Comparison of ENCODE assay signal across 15 cellular contexts in the genomic region with DNA sequence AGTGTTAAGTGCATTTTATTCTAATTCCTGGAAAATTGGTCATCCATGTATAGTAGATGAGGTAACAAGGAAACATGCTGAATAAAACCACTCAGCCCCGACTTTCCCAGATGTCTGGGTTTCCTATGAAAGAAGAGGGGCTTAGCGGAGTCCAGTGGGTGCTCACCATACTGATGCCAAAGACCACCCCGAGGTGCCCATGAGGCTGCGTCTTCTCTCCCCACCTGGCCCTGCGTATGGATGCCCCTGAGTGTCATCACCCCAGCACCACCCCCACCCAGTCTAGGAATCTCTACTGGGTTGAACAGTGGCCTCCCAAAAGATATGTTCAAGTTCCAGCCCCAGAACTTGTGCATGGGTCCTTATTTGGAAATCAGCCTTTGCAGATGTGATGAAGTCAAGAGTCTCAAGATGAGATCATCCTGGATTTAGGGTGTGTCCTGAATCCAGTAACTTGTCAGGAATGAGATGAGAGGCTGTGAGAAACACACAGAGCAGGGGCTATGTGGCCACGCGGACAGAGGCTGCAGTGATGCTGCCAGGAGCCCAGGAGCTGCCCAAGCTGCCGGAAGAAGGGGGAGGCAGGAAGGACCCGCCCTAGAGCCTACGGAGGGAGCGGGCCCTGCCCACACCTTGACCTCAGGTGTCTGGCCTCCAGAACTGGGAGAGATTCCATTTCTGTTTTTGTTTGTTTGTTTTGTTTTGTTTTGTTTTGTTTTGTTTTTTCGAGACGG.
DNase-seq lines count a peak whose midpoint lies in the region; ATAC-seq and TF ChIP-seq lines count a peak whose summit lies in the region.
"Had no signal": no experiment of that assay in that cellular context is flagged by ENCODE, and none has a peak within 500 bp of the region (broad histone marks: within the 10 kb centered on the region; RNA-seq: fewer than 3 reads in every experiment).

No MANE protein-coding gene starts in this region.

- ATAC-seq in GM19023 (IDR thresholded peaks at IDR 0.05; ENCODE audit: unreplicated experiment) (no peak), HG03280 (IDR thresholded peaks at IDR 0.05; ENCODE audit: unreplicated experiment) (no peak)
- ATAC-seq: activated naive CD4-positive, alpha-beta T cell treated with anti-CD3 and anti-CD28 coated beads, Interleukin-2, amount 50 U/mL, for 72 hours; WTC11 had no signal

- POLR2A ChIA-PET in HEK293 (lab: Yijun Ruan, JAX) = no interaction called here

- no peaks in the 10 kb centered on the region for H3K36me3 ChIP-seq in HEK293 (ENCODE audit: control insufficient read depth in 2 of 2, insufficient read depth in 1 of 2, low read length in 2 of 2)
- H3K36me3 ChIP-seq: spleen had no signal

- DNase-seq in A172 (ENCODE audit: low spot score) (peak; percentile 94), amniotic epithelial cell (ENCODE audit: low read depth) (peak; percentile 67), iris pigment epithelial cell (ENCODE audit: low read depth) (peak; percentile 34)
- no peak for DNase-seq in activated CD8-positive, alpha-beta memory T cell treated with anti-CD3 and anti-CD28 coated beads, Interleukin-2, amount 50 U/mL, for 4 hours
- no peak for DNase-seq in stimulated activated CD8-positive, alpha-beta memory T cell treated with anti-CD3 and anti-CD28 coated beads, Interleukin-4, amount 100 ng/mL, for 48 hours
- DNase-seq: 8988T, KBM-7, NCI-H1436 treated with DMSO at 0.1 percent for 48 hours, NCI-H774, spleen had no signal

- CTCF ChIA-PET in HEK293 (lab: Yijun Ruan, JAX) = interaction anchor here (0.6 to 1.5 kb wide), 3 partner anchors 101 to 1237 kb away, joined by 5 to 6 read pairs (median 5); no protein-coding TSS in a partner anchor

- no peaks in the 10 kb centered on the region for H3K4me1 ChIP-seq in HEK293 (ENCODE audit: control insufficient read depth, insufficient read depth, low read length)
- H3K4me1 ChIP-seq: spleen had no signal

- H3K27ac ChIP-seq in HEK293 (ENCODE audit: extremely low read depth, low read depth, low read length) = no peak overlapping the region
- H3K27ac ChIP-seq: spleen had no signal

- TF ChIP-seq CTCF in HEK293 (tag by site-specific recombination; IDR thresholded peaks at IDR 0.05) = no peak

- H3K4me3 ChIP-seq in HEK293 (ENCODE audit: low read depth, low read length) = no peak overlapping the region
- H3K4me3 ChIP-seq: spleen had no signal

- no peaks in the 10 kb centered on the region for H3K9me3 ChIP-seq in HEK293 (ENCODE audit: control insufficient read depth, insufficient read depth, low read depth, low read length)
- H3K9me3 ChIP-seq: spleen had no signal

TF ChIP-seq in HEK293, 187 proteins besides CTCF, POLR2A, EP300 and RAD21:
- peak; percentile 21; the same call in 1 of the 2 replicates for TF ChIP-seq KLF1 (tag by site-specific recombination; IDR thresholded peaks at IDR 0.05)
- TF ChIP-seq ZNF610 (tag by site-specific recombination; IDR thresholded peaks at IDR 0.05; ENCODE audit: borderline replicate concordance) = no peak
- no peak for TF ChIP-seq ZNF664 (tag by site-specific recombination; IDR thresholded peaks at IDR 0.05)
- peak; percentile 64 for TF ChIP-seq ZBTB21 (tag by site-specific recombination; IDR thresholded peaks at IDR 0.05)
- TF ChIP-seq, protein P1, sequence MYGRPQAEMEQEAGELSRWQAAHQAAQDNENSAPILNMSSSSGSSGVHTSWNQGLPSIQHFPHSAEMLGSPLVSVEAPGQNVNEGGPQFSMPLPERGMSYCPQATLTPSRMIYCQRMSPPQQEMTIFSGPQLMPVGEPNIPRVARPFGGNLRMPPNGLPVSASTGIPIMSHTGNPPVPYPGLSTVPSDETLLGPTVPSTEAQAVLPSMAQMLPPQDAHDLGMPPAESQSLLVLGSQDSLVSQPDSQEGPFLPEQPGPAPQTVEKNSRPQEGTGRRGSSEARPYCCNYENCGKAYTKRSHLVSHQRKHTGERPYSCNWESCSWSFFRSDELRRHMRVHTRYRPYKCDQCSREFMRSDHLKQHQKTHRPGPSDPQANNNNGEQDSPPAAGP (tag by site-specific recombination; IDR thresholded peaks at IDR 0.05) = peak; percentile 60; the same call in 1 of the 2 replicates
- TF ChIP-seq ZNF239 (tag by site-specific recombination; IDR thresholded peaks at IDR 0.05) = no peak
- no peak for TF ChIP-seq ZSCAN4 (tag by site-specific recombination; IDR thresholded peaks at IDR 0.05)
- peak; percentile 72 for TF ChIP-seq ZNF335 (tag by site-specific recombination; conservative IDR thresholded peaks at IDR 0.05)
- TF ChIP-seq, protein P2, sequence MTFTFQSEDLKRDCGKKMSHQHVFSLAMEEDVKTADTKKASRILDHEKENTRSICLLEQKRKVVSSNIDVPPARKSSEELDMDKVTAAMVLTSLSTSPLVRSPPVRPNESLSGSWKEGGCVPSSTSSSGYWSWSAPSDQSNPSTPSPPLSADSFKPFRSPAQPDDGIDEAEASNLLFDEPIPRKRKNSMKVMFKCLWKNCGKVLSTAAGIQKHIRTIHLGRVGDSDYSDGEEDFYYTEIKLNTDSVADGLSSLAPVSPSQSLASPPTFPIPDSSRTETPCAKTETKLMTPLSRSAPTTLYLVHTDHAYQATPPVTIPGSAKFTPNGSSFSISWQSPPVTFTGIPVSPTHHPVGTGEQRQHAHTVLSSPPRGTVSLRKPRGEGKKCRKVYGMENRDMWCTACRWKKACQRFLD (tag by site-specific recombination; IDR thresholded peaks at IDR 0.05) = no peak
- no peak for TF ChIP-seq ZNF660 (tag by site-specific recombination; IDR thresholded peaks at IDR 0.05)
- TF ChIP-seq, protein P3, sequence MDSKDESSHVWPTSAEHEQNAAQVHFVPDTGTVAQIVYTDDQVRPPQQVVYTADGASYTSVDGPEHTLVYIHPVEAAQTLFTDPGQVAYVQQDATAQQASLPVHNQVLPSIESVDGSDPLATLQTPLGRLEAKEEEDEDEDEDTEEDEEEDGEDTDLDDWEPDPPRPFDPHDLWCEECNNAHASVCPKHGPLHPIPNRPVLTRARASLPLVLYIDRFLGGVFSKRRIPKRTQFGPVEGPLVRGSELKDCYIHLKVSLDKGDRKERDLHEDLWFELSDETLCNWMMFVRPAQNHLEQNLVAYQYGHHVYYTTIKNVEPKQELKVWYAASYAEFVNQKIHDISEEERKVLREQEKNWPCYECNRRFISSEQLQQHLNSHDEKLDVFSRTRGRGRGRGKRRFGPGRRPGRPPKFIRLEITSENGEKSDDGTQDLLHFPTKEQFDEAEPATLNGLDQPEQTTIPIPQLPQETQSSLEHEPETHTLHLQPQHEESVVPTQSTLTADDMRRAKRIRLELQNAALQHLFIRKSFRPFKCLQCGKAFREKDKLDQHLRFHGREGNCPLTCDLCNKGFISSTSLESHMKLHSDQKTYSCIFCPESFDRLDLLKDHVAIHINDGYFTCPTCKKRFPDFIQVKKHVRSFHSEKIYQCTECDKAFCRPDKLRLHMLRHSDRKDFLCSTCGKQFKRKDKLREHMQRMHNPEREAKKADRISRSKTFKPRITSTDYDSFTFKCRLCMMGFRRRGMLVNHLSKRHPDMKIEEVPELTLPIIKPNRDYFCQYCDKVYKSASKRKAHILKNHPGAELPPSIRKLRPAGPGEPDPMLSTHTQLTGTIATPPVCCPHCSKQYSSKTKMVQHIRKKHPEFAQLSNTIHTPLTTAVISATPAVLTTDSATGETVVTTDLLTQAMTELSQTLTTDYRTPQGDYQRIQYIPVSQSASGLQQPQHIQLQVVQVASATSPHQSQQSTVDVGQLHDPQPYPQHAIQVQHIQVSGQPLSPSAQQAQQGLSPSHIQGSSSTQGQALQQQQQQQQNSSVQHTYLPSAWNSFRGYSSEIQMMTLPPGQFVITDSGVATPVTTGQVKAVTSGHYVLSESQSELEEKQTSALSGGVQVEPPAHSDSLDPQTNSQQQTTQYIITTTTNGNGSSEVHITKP (tag by site-specific recombination; IDR thresholded peaks at IDR 0.05) = peak; percentile 84
- TF ChIP-seq ZNF624 (tag by site-specific recombination; IDR thresholded peaks at IDR 0.05) = no peak
- TF ChIP-seq BCL11A (tag by site-specific recombination; IDR thresholded peaks at IDR 0.05; ENCODE audit: low read depth) = no peak
- TF ChIP-seq ZNF629 (tag by site-specific recombination; IDR thresholded peaks at IDR 0.05) = peak; percentile 35; the same call in 1 of the 2 replicates
- no peak for TF ChIP-seq ZNF513 (tag by site-specific recombination; IDR thresholded peaks at IDR 0.05)
- TF ChIP-seq ZNF112 (tag by site-specific recombination; IDR thresholded peaks at IDR 0.05) = no peak

Comparison
In these comparisons a context has a peak if more than half of its experiments do, and no peak if none do; other contexts are left out.
1. DNase-seq: peak in A172 (single experiment), amniotic epithelial cell (single experiment) and iris pigment epithelial cell (single experiment); none in activated CD8-positive, alpha-beta memory T cell treated with anti-CD3 and anti-CD28 coated beads, Interleukin-2, amount 50 U/mL, for 4 hours (single experiment) and stimulated activated CD8-positive, alpha-beta memory T cell treated with anti-CD3 and anti-CD28 coated beads, Interleukin-4, amount 100 ng/mL, for 48 hours (single experiment).